ENCODE assay signal across 8 cellular contexts in genomic region chr9:83623634-83623991, GRCh38. TPM values are rescaled to one million over a fixed set of nuclear protein-coding genes. Genes with fewer than 3 reads are reported as not detected.
DNase-seq lines count a peak whose midpoint lies in the region; ATAC-seq and TF ChIP-seq lines count a peak whose summit lies in the region.

No MANE protein-coding gene starts in this region.

- peak overlapping the region; percentile 63 to 94 (median 85) for H3K27ac Mint-ChIP-seq in IgD-negative memory B cell

- H3K27me3 ChIP-seq in GM06990 (replicated peaks; ENCODE audit: control insufficient read depth, insufficient read depth, low read length), result no peaks in the 10 kb centered on the region
- H3K27me3 ChIP-seq in kidney epithelial cell (ENCODE audit: control insufficient read depth, insufficient read depth, low read length), result no peaks in the 10 kb centered on the region

- H3K4me1 Mint-ChIP-seq in IgD-negative memory B cell, result peaks cover 21 to 27% (median 26%) of the 10 kb centered on the region in 3 donors

- H3K27me3 Mint-ChIP-seq in IgD-negative memory B cell, result no peaks in the 10 kb centered on the region

- TF ChIP-seq CTCF in GM06990 (IDR thresholded peaks at IDR 0.05; ENCODE audit: insufficient read depth, low read length, poor library complexity, severe bottlenecking), result no peak
- no peak for TF ChIP-seq CTCF in astrocyte of the cerebellum (IDR thresholded peaks at IDR 0.05; ENCODE audit: low read depth, low read length, missing control alignments)
- TF ChIP-seq CTCF in kidney epithelial cell (IDR thresholded peaks at IDR 0.05; ENCODE audit: insufficient read depth, low read length, poor library complexity, severe bottlenecking), result no peak

- DNase-seq in GM06990 (ENCODE audit: extremely low read depth, insufficient read length), result no peak
- no peak for DNase-seq in astrocyte of the cerebellum (ENCODE audit: low read depth)
- DNase-seq in kidney epithelial cell (ENCODE audit: low read depth), result no peak
- peak in 1 of 49 donors; percentile 54 for DNase-seq in substantia nigra (lab: John Stamatoyannopoulos, UW)
- no peak for DNase-seq in NCI-H128 (lab: John Stamatoyannopoulos, UW; ENCODE audit: unreplicated experiment)
- DNase-seq in MV-4-11 (lab: John Stamatoyannopoulos, UW), result no peak

- in situ Hi-C loops in astrocyte of the cerebellum (cut with HindIII; ENCODE audit: low sequenced_read_pairs), result no loop called here

- ATAC-seq in GM21528 (IDR thresholded peaks at IDR 0.05; ENCODE audit: low FRiP score, unreplicated experiment), result peak; percentile 38

- peak overlapping the region; percentile 90 to 98 (median 93) for H3K4me3 Mint-ChIP-seq in IgD-negative memory B cell

- peaks cover 1% of the 10 kb centered on the region for H3K36me3 Mint-ChIP-seq in IgD-negative memory B cell

- no peaks in the 10 kb centered on the region for H3K9me3 Mint-ChIP-seq in IgD-negative memory B cell

- H3K36me3 ChIP-seq in GM06990 (ENCODE audit: control insufficient read depth, insufficient read depth, low read length), result peaks cover 4% of the 10 kb centered on the region; the same call in 1 of the 2 replicates
- H3K36me3 ChIP-seq in kidney epithelial cell (ENCODE audit: control insufficient read depth, insufficient read depth, low read length), result peaks cover 4% of the 10 kb centered on the region

- H3K27ac ChIP-seq in substantia nigra (ENCODE audit: low read depth, low read length, poor library complexity, severe bottlenecking), result peak overlapping the region; percentile 86

- H3K4me3 ChIP-seq in GM06990 (replicated peaks; ENCODE audit: low read depth, low read length) (peak overlapping the region; percentile 82), astrocyte of the cerebellum (ENCODE audit: low read depth, low read length) (peak overlapping the region; percentile 63), kidney epithelial cell (ENCODE audit: low read depth, low read length) (peak overlapping the region; percentile 84)

RNA-seq across cellular contexts. Expression of gene IDNK, which starts 0.7 kb away (rescaled TPM):
- polyA plus RNA-seq in IgD-negative memory B cell, result 20.9 TPM
- total RNA-seq in kidney epithelial cell, result 3.6 and 6.8 TPM in 2 replicates
